Comparison of ENCODE assay signal across 1 cellular context in genomic region chr16:50263060-50263909, GRCh38.
TF ChIP-seq lines count a peak whose summit lies in the region.

No MANE protein-coding gene starts in this region.

TF ChIP-seq in H1, 55 proteins besides CTCF, POLR2A, EP300 and RAD21:
- TF ChIP-seq TBP (IDR thresholded peaks at IDR 0.05; ENCODE audit: low read depth, low read length) (no peak), KDM4A (IDR thresholded peaks at IDR 0.05; ENCODE audit: low read depth, low read length, severe bottlenecking) (no peak), ZNF274 (IDR thresholded peaks at IDR 0.05; ENCODE audit: borderline replicate concordance, extremely low read depth, low read length) (no peak), RFX5 (IDR thresholded peaks at IDR 0.05; ENCODE audit: borderline replicate concordance, low read depth, low read length) (no peak), POU5F1 (IDR thresholded peaks at IDR 0.05; ENCODE audit: low read depth, low read length) (no peak), SIRT6 (IDR thresholded peaks at IDR 0.05; ENCODE audit: low read length) (no peak), TAF7 (optimal IDR thresholded peaks at IDR 0.05; ENCODE audit: borderline replicate concordance, low read depth, low read length) (no peak), SP4 (IDR thresholded peaks at IDR 0.05; ENCODE audit: low read length) (no peak), ATF2 (IDR thresholded peaks at IDR 0.05; ENCODE audit: low read length) (no peak), EGR1 (IDR thresholded peaks at IDR 0.05; ENCODE audit: borderline replicate concordance, low read depth, low read length) (no peak)
